In the genomic region with DNA sequence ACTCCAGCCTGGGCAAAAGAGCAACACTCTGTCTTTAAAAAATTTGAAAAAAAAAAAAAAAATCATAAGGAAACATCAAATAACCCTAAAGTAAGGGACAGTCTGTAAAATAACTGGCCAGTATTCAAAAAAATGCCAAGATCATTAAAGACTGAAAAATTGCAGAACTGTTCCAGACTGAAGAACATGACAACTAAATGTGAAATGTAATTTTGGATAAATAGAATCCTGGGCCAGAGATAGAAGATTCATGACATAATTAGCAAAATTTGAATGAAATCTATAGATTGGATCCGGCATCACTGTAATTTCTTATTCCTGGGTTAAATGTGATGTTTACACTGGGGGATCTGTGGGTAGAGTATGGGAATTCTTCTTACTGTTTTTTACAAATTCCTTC, we compare ENCODE assay signal across 2 cellular contexts.
TF ChIP-seq lines count a peak whose summit lies in the region.

No MANE protein-coding gene starts in this region.

TF ChIP-seq in A549, 52 proteins besides CTCF, POLR2A, EP300 and RAD21:
- TF ChIP-seq EHMT2 (IDR thresholded peaks at IDR 0.05; ENCODE audit: low read depth) (no peak), ZC3H11A (IDR thresholded peaks at IDR 0.05) (no peak), SMC3 (IDR thresholded peaks at IDR 0.05) (no peak), JUNB (IDR thresholded peaks at IDR 0.05) (no peak), GATA3 (IDR thresholded peaks at IDR 0.05; ENCODE audit: borderline replicate concordance) (no peak), RNF2 (IDR thresholded peaks at IDR 0.05; ENCODE audit: borderline replicate concordance, low read depth) (no peak), CBX2 (IDR thresholded peaks at IDR 0.05; ENCODE audit: borderline replicate concordance, low read depth) (no peak)
- TF ChIP-seq, protein P1, sequence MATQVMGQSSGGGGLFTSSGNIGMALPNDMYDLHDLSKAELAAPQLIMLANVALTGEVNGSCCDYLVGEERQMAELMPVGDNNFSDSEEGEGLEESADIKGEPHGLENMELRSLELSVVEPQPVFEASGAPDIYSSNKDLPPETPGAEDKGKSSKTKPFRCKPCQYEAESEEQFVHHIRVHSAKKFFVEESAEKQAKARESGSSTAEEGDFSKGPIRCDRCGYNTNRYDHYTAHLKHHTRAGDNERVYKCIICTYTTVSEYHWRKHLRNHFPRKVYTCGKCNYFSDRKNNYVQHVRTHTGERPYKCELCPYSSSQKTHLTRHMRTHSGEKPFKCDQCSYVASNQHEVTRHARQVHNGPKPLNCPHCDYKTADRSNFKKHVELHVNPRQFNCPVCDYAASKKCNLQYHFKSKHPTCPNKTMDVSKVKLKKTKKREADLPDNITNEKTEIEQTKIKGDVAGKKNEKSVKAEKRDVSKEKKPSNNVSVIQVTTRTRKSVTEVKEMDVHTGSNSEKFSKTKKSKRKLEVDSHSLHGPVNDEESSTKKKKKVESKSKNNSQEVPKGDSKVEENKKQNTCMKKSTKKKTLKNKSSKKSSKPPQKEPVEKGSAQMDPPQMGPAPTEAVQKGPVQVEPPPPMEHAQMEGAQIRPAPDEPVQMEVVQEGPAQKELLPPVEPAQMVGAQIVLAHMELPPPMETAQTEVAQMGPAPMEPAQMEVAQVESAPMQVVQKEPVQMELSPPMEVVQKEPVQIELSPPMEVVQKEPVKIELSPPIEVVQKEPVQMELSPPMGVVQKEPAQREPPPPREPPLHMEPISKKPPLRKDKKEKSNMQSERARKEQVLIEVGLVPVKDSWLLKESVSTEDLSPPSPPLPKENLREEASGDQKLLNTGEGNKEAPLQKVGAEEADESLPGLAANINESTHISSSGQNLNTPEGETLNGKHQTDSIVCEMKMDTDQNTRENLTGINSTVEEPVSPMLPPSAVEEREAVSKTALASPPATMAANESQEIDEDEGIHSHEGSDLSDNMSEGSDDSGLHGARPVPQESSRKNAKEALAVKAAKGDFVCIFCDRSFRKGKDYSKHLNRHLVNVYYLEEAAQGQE (IDR thresholded peaks at IDR 0.05), result no peak
- TF ChIP-seq, protein P2, sequence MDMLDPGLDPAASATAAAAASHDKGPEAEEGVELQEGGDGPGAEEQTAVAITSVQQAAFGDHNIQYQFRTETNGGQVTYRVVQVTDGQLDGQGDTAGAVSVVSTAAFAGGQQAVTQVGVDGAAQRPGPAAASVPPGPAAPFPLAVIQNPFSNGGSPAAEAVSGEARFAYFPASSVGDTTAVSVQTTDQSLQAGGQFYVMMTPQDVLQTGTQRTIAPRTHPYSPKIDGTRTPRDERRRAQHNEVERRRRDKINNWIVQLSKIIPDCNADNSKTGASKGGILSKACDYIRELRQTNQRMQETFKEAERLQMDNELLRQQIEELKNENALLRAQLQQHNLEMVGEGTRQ (IDR thresholded peaks at IDR 0.05), result no peak

TF ChIP-seq in endothelial cell of umbilical vein, 7 proteins besides CTCF, POLR2A, EP300 and RAD21:
- TF ChIP-seq EZH2 (IDR thresholded peaks at IDR 0.05; ENCODE audit: borderline replicate concordance, low read depth, low read length, severe bottlenecking) (no peak), JUN (IDR thresholded peaks at IDR 0.05; ENCODE audit: borderline replicate concordance, insufficient read depth, insufficient read length, low read depth) (no peak), MYC (IDR thresholded peaks at IDR 0.05; ENCODE audit: low read depth, low read length) (no peak), GATA2 (IDR thresholded peaks at IDR 0.05; ENCODE audit: insufficient read depth, insufficient read length, low read depth, low read length) (no peak), FOS (IDR thresholded peaks at IDR 0.05; ENCODE audit: borderline replicate concordance, insufficient read depth, low read length) (no peak), POLR2AphosphoS5 (IDR thresholded peaks at IDR 0.05; ENCODE audit: insufficient read depth, low read depth, low read length) (no peak)
- TF ChIP-seq, protein P3, sequence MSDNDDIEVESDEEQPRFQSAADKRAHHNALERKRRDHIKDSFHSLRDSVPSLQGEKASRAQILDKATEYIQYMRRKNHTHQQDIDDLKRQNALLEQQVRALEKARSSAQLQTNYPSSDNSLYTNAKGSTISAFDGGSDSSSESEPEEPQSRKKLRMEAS (IDR thresholded peaks at IDR 0.05; ENCODE audit: insufficient read depth, insufficient read length), result no peak
TF ChIP-seq in endothelial cell of umbilical vein: peak in this region for 0.
